Comparison of ENCODE assay signal across 16 cellular contexts in genomic region chr14:37596790-37597189, GRCh38. TPM values are rescaled to one million over a fixed set of nuclear protein-coding genes. Genes with fewer than 3 reads are reported as not detected.
DNase-seq lines count a peak whose midpoint lies in the region; ATAC-seq and TF ChIP-seq lines count a peak whose summit lies in the region.
"Had no signal": no experiment of that assay in that cellular context is flagged by ENCODE, and none has a peak within 500 bp of the region (broad histone marks: within the 10 kb centered on the region; RNA-seq: fewer than 3 reads in every experiment).

No MANE protein-coding gene starts in this region.

- CTCF ChIA-PET in Calu3 (lab: Charles Lee): interaction anchor here (0.7 kb wide), 1 partner anchor 10 kb away, joined by 4 read pairs; no protein-coding TSS in a partner anchor

- H3K27me3 Mint-ChIP-seq in Calu3 (ENCODE audit: unreplicated experiment) (no peaks in the 10 kb centered on the region), nephron progenitor cell (ENCODE audit: low read depth, poor library complexity) (peaks cover 99% of the 10 kb centered on the region)
- H3K27me3 Mint-ChIP-seq in stimulated activated naive B cell treated with anti-CD40 and anti-IgM and Interleukin-4, amounts not matched to agents 10 μg/mL and 1 μg/mL and 100 μg/mL, for 72 hours: peaks cover 64 to 88% of the 10 kb centered on the region in 2 donors

- intact Hi-C loops in Calu3 (cut with micrococcal nuclease; ENCODE audit: unreplicated experiment): loop anchor here (2.0 to 5.0 kb wide), 2 partner anchors 102 to 201 kb away; no protein-coding TSS in a partner anchor
- intact Hi-C loops in lower lobe of right lung (cut with DNase I): no loop called here

- H3K4me1 Mint-ChIP-seq in Calu3 (ENCODE audit: low read depth, unreplicated experiment) (peaks cover 16% of the 10 kb centered on the region), nephron progenitor cell (peaks cover 26% of the 10 kb centered on the region)
- peaks cover 12 to 42% of the 10 kb centered on the region in 2 donors for H3K4me1 Mint-ChIP-seq in stimulated activated naive B cell treated with anti-CD40 and anti-IgM and Interleukin-4, amounts not matched to agents 10 μg/mL and 1 μg/mL and 100 μg/mL, for 72 hours

- H3K9me3 Mint-ChIP-seq in Calu3 (ENCODE audit: low read depth, unreplicated experiment) (no peaks in the 10 kb centered on the region), nephron progenitor cell (no peaks in the 10 kb centered on the region)
- H3K9me3 Mint-ChIP-seq in stimulated activated naive B cell treated with anti-CD40 and anti-IgM and Interleukin-4, amounts not matched to agents 10 μg/mL and 1 μg/mL and 100 μg/mL, for 72 hours: peaks cover 0 to 9% of the 10 kb centered on the region in 2 donors

- H3K4me3 Mint-ChIP-seq in Calu3 (ENCODE audit: low read depth, unreplicated experiment) (peak overlapping the region; percentile 81), nephron progenitor cell (no peak overlapping the region)
- no peak overlapping the region for H3K4me3 Mint-ChIP-seq in stimulated activated naive B cell treated with anti-CD40 and anti-IgM and Interleukin-4, amounts not matched to agents 10 μg/mL and 1 μg/mL and 100 μg/mL, for 72 hours

- no peak for ATAC-seq in lower lobe of right lung
- no peak for ATAC-seq in stimulated activated naive B cell treated with anti-CD40 and anti-IgM and Interleukin-4, amounts not matched to agents 10 μg/mL and 1 μg/mL and 100 μg/mL, for 72 hours (replicated peaks)

- H3K36me3 Mint-ChIP-seq in Calu3 (ENCODE audit: insufficient read depth, unreplicated experiment) (peaks cover 71% of the 10 kb centered on the region), nephron progenitor cell (ENCODE audit: low read depth) (no peaks in the 10 kb centered on the region)
- H3K36me3 Mint-ChIP-seq in stimulated activated naive B cell treated with anti-CD40 and anti-IgM and Interleukin-4, amounts not matched to agents 10 μg/mL and 1 μg/mL and 100 μg/mL, for 72 hours: peaks cover 11 to 20% of the 10 kb centered on the region in 2 donors

- H3K27me3 ChIP-seq in lower lobe of right lung (ENCODE audit: low read depth): peaks cover 92% of the 10 kb centered on the region
- H3K27me3 ChIP-seq: SJCRH30 had no signal

- H3K27ac ChIP-seq in C4-2B: peak overlapping the region; percentile 94
- H3K27ac ChIP-seq in lower lobe of right lung: peak overlapping the region; percentile 15
- H3K27ac ChIP-seq: dorsolateral prefrontal cortex, SJCRH30 had no signal

- no peaks in the 10 kb centered on the region for H3K36me3 ChIP-seq in lower lobe of right lung
- H3K36me3 ChIP-seq: SJCRH30, tibial nerve had no signal

- TF ChIP-seq CTCF in C4-2B (conservative IDR thresholded peaks at IDR 0.05) (no peak), Calu3 (IDR thresholded peaks at IDR 0.05; ENCODE audit: unreplicated experiment) (no peak), lower lobe of right lung (IDR thresholded peaks at IDR 0.05) (no peak), nephron progenitor cell (IDR thresholded peaks at IDR 0.05) (no peak)

- H3K4me1 ChIP-seq in lower lobe of right lung: peaks cover 38% of the 10 kb centered on the region
- H3K4me1 ChIP-seq: SJCRH30 had no signal

- DNase-seq in Calu3: no peak
- DNase-seq in NCI-H748 treated with DMSO at 0.1 percent for 48 hours (lab: John Stamatoyannopoulos, UW): peak; percentile 40
- DNase-seq in lower lobe of right lung: no peak
- DNase-seq in nephron progenitor cell: no peak
- DNase-seq in stimulated activated naive B cell treated with anti-CD40 and anti-IgM and Interleukin-4, amounts not matched to agents 10 μg/mL and 1 μg/mL and 100 μg/mL, for 72 hours: no peak
- DNase-seq in activated effector memory CD4-positive, alpha-beta T cell treated with Interleukin-2 at 50 U/mL for 16 hours: no peak
- DNase-seq in SIG-M5 (lab: John Stamatoyannopoulos, UW): no peak
- DNase-seq: activated CD8-positive, alpha-beta T cell treated with anti-CD3 and anti-CD28 coated beads for 36 hours; dorsolateral prefrontal cortex; hippocampal formation; naive B cell; stimulated activated CD4-positive, alpha-beta T cell treated with anti-CD3 and anti-CD28 coated beads, Interleukin-2, amount 100 ng/mL, for 48 hours had no signal

- peak overlapping the region; percentile 60 for H3K4me3 ChIP-seq in lower lobe of right lung

- no peaks in the 10 kb centered on the region for H3K9me3 ChIP-seq in lower lobe of right lung
- H3K9me3 ChIP-seq: SJCRH30, tibial nerve had no signal

- H3K27ac Mint-ChIP-seq in Calu3 (ENCODE audit: unreplicated experiment) (peak overlapping the region; percentile 98), nephron progenitor cell (no peak overlapping the region)
- no peak overlapping the region for H3K27ac Mint-ChIP-seq in stimulated activated naive B cell treated with anti-CD40 and anti-IgM and Interleukin-4, amounts not matched to agents 10 μg/mL and 1 μg/mL and 100 μg/mL, for 72 hours
- H3K27ac Mint-ChIP-seq: activated CD8-positive, alpha-beta T cell treated with anti-CD3 and anti-CD28 coated beads for 36 hours; activated T-helper 2 cell treated with anti-CD3 and anti-CD28 coated beads, Interferon-gamma antibody, Interleukin-2, Interleukin-4, amounts not matched to agents 10 μg/mL and 5 μg/mL and 100 μg/mL, durations not matched to agents 14 hours and 24 hours and 36 hours had no signal

- BruUV-seq in Calu3 (replicated peaks; lab: Mats Ljungman, UMichigan): no TSS peak

RNA-seq across cellular contexts. Expression of gene TTC6, which starts 1.4 kb away (rescaled TPM):
- total RNA-seq in Calu3 (2022) (13.4 and 13.8 TPM in 2 replicates), lower lobe of right lung (9.2 TPM)
- total RNA-seq: activated CD8-positive, alpha-beta T cell treated with anti-CD3 and anti-CD28 coated beads for 36 hours; activated T-helper 2 cell treated with anti-CD3 and anti-CD28 coated beads, Interferon-gamma antibody, Interleukin-2, Interleukin-4, amounts not matched to agents 10 μg/mL and 5 μg/mL and 100 μg/mL, durations not matched to agents 14 hours and 24 hours and 36 hours; tibial nerve had no signal

RNA-seq across cellular contexts. Expression of gene FOXA1, which starts 1.7 kb away (rescaled TPM):
- total RNA-seq in Calu3 (2022) (108 and 131 TPM in 2 replicates), lower lobe of right lung (30.5 TPM)
- total RNA-seq: activated CD8-positive, alpha-beta T cell treated with anti-CD3 and anti-CD28 coated beads for 36 hours; dorsolateral prefrontal cortex; tibial nerve had no signal
